In the genomic region with DNA sequence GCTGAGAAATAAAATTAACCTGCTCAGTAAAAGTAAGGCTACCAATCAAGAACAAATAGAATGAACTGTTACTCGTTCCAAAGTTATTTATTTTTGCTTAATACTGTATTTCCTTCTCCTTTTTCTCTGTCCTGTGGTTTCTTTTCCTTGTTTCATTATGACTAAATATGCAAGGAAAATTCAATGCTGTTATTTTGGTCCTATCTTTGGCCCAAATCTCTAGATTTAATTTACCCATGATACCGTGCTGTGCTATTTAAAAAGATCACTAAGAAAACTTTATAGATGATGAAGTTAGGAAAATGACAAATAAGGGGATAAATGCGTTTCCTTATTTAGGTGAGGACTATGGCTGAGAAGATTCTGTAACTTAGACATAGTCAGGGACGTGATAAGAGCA, we compare ENCODE assay signal across 11 cellular contexts. TPM values are rescaled to one million over a fixed set of nuclear protein-coding genes. Genes with fewer than 3 reads are reported as not detected.
DNase-seq lines count a peak whose midpoint lies in the region; ATAC-seq, FAIRE-seq and TF ChIP-seq lines count a peak whose summit lies in the region.
"Had no signal": no experiment of that assay in that cellular context is flagged by ENCODE, and none has a peak within 500 bp of the region (broad histone marks: within the 10 kb centered on the region; RNA-seq: fewer than 3 reads in every experiment).

No MANE protein-coding gene starts in this region.

- no peak for ATAC-seq in GM21515 (IDR thresholded peaks at IDR 0.05; ENCODE audit: unreplicated experiment)
- ATAC-seq in GM21825 (IDR thresholded peaks at IDR 0.05; ENCODE audit: unreplicated experiment), result no peak

- FAIRE-seq in small intestine (lab: Jason Lieb, UNC), result peak; percentile 39

- 88 to 100% methylated on average over 1 to 3 of the region's 4 CpGs for WGBS in endodermal cell (ENCODE audit: insufficient coverage in 1 of 2, insufficient read length in 1 of 2), 2 experiments
- WGBS in small intestine, 3 donors, result 44 to 54% (median 51%) methylated on average over 4 of the region's 4 CpGs

- H3K27me3 ChIP-seq in OCI-LY3 (ENCODE audit: low read depth, low read length), result no peaks in the 10 kb centered on the region
- H3K27me3 ChIP-seq in endodermal cell (ENCODE audit: control insufficient read depth, insufficient read depth, low read length, poor library complexity, severe bottlenecking), result no peaks in the 10 kb centered on the region
- H3K27me3 ChIP-seq in small intestine (ENCODE audit: control insufficient read depth in 2 of 2, insufficient read depth in 2 of 2, low read length in 2 of 2), result no peaks in the 10 kb centered on the region
- H3K27me3 ChIP-seq: thyroid gland had no signal

- H3K4me3 ChIP-seq in OCI-LY3 (ENCODE audit: low read length) (peak overlapping the region; percentile 46), endodermal cell (ENCODE audit: low read length) (no peak overlapping the region), small intestine (ENCODE audit: low read depth in 1 of 2, low read length in 2 of 2) (no peak overlapping the region)
- H3K4me3 ChIP-seq: thyroid gland had no signal

- H3K9ac ChIP-seq in OCI-LY3 (ENCODE audit: low read length) (peak overlapping the region; percentile 67; the same call in 1 of the 2 replicates), endodermal cell (ENCODE audit: extremely low read depth, low read length, poor library complexity, severe bottlenecking) (no peak overlapping the region)

- H3K4me2 ChIP-seq in OCI-LY3 (ENCODE audit: low read length), result peak overlapping the region; percentile 94

- H3K27ac ChIP-seq in OCI-LY3 (ENCODE audit: low read length) (peak overlapping the region; percentile 96), endodermal cell (ENCODE audit: low read depth, low read length) (no peak overlapping the region), small intestine (ENCODE audit: low read depth in 1 of 2, low read length in 1 of 2) (no peak overlapping the region)

- peaks cover 17% of the 10 kb centered on the region for H3K79me2 ChIP-seq in OCI-LY3 (ENCODE audit: low read length)

- H3K9me3 ChIP-seq in OCI-LY3 (ENCODE audit: insufficient read depth, low read length) (no peaks in the 10 kb centered on the region), endodermal cell (ENCODE audit: control insufficient read depth, low read length) (no peaks in the 10 kb centered on the region), small intestine (ENCODE audit: control insufficient read depth, low read depth) (no peaks in the 10 kb centered on the region)
- H3K9me3 ChIP-seq: thyroid gland had no signal

- peaks cover 21% of the 10 kb centered on the region for H3K36me3 Mint-ChIP-seq in activated CD4-positive, alpha-beta T cell treated with anti-CD3 and anti-CD28 coated beads, Interleukin-2, amount 10 ng/mL, durations not matched to agents 24 days and 14 days (ENCODE audit: low read depth)
- H3K36me3 Mint-ChIP-seq in endodermal cell (ENCODE audit: low read depth), result no peaks in the 10 kb centered on the region

- H2AFZ ChIP-seq in OCI-LY3 (ENCODE audit: low read depth, low read length), result no peak overlapping the region

- H3K27me3 Mint-ChIP-seq in activated CD4-positive, alpha-beta T cell treated with anti-CD3 and anti-CD28 coated beads, Interleukin-2, amount 10 ng/mL, durations not matched to agents 24 days and 14 days, result no peaks in the 10 kb centered on the region
- H3K27me3 Mint-ChIP-seq in endodermal cell (ENCODE audit: insufficient read depth), result no peaks in the 10 kb centered on the region

- peaks cover 59% of the 10 kb centered on the region for H3K4me1 ChIP-seq in OCI-LY3 (ENCODE audit: low read length)
- peaks cover 11% of the 10 kb centered on the region for H3K4me1 ChIP-seq in endodermal cell (ENCODE audit: control insufficient read depth, insufficient read depth, low read length)
- peaks cover 7 to 14% of the 10 kb centered on the region in 2 donors for H3K4me1 ChIP-seq in small intestine (ENCODE audit: control insufficient read depth in 2 of 2, insufficient read depth in 1 of 2, low read depth in 1 of 2, low read length in 1 of 2)

- intact Hi-C loops in activated CD4-positive, alpha-beta T cell treated with anti-CD3 and anti-CD28 coated beads, Interleukin-2, amount 10 ng/mL, durations not matched to agents 24 days and 14 days (cut with micrococcal nuclease), result no loop called here

- TF ChIP-seq CTCF in OCI-LY3 (IDR thresholded peaks at IDR 0.05; ENCODE audit: low read depth, low read length) (no peak), endodermal cell (conservative IDR thresholded peaks at IDR 0.05) (no peak)

- no peaks in the 10 kb centered on the region for H4K20me1 ChIP-seq in OCI-LY3 (ENCODE audit: insufficient read depth, low read length)

- peak; percentile 22 for DNase-seq in activated CD4-positive, alpha-beta T cell treated with anti-CD3 and anti-CD28 coated beads, Interleukin-2, amount 10 ng/mL, durations not matched to agents 24 days and 14 days
- no peak for DNase-seq in activated CD4-positive, alpha-beta T cell treated with anti-CD3 and anti-CD28 coated beads for 1 hour
- DNase-seq in endodermal cell, result no peak
- DNase-seq in small intestine, result no peak
- no peak for DNase-seq in A172 (ENCODE audit: low spot score)
- DNase-seq: NCI-H446; stimulated activated CD4-positive, alpha-beta T cell treated with anti-CD3 and anti-CD28 coated beads, Interleukin-12 subunit alpha, Interleukin-12 subunit beta, amount 100 ng/mL, for 4 hours; thyroid gland had no signal

- H3K4me1 Mint-ChIP-seq in activated CD4-positive, alpha-beta T cell treated with anti-CD3 and anti-CD28 coated beads, Interleukin-2, amount 10 ng/mL, durations not matched to agents 24 days and 14 days, result peaks cover 73% of the 10 kb centered on the region
- peaks cover 24% of the 10 kb centered on the region for H3K4me1 Mint-ChIP-seq in endodermal cell

- H3K4me3 Mint-ChIP-seq in activated CD4-positive, alpha-beta T cell treated with anti-CD3 and anti-CD28 coated beads, Interleukin-2, amount 10 ng/mL, durations not matched to agents 24 days and 14 days, result peak overlapping the region; percentile 61
- H3K4me3 Mint-ChIP-seq in endodermal cell, result no peak overlapping the region

- H3K9me3 Mint-ChIP-seq in activated CD4-positive, alpha-beta T cell treated with anti-CD3 and anti-CD28 coated beads, Interleukin-2, amount 10 ng/mL, durations not matched to agents 24 days and 14 days, result no peaks in the 10 kb centered on the region
- H3K9me3 Mint-ChIP-seq in endodermal cell, result no peaks in the 10 kb centered on the region

- H3K36me3 ChIP-seq in OCI-LY3 (replicated peaks; ENCODE audit: low read depth, low read length) (no peaks in the 10 kb centered on the region), endodermal cell (ENCODE audit: control insufficient read depth, insufficient read depth, low read length) (no peaks in the 10 kb centered on the region), small intestine (ENCODE audit: control insufficient read depth in 2 of 2, insufficient read depth in 2 of 2, low read length in 2 of 2) (no peaks in the 10 kb centered on the region)
- H3K36me3 ChIP-seq: thyroid gland had no signal

- peak overlapping the region; percentile 98 for H3K27ac Mint-ChIP-seq in activated CD4-positive, alpha-beta T cell treated with anti-CD3 and anti-CD28 coated beads, Interleukin-2, amount 10 ng/mL, durations not matched to agents 24 days and 14 days
- H3K27ac Mint-ChIP-seq in endodermal cell, result peak overlapping the region; percentile 64

RNA-seq across cellular contexts. Expression of a gene that starts 45.3 kb away (rescaled TPM):
- 35.5 and 39.8 TPM in 2 replicates for total RNA-seq in activated CD4-positive, alpha-beta T cell treated with anti-CD3 and anti-CD28 coated beads, Interleukin-2, amount 10 ng/mL, durations not matched to agents 24 days and 14 days
- total RNA-seq in endodermal cell, result 10 to 100 TPM; 35.9 to 38.2 TPM
- polyA plus RNA-seq in endodermal cell (2013, experiment 1 of 2), result 32.7 TPM
- 33.2 TPM for polyA plus RNA-seq in endodermal cell (2013, experiment 2 of 2)
- polyA plus RNA-seq in small intestine, result 10 to 100 TPM; 14.2 to 25.4 (median 23.7) TPM
- total RNA-seq in A172 (2014; rRNA removed; shearing (Covaris generic)), result 16.2 and 18.4 TPM in 2 replicates
